ENCODE assay signal across 9 cellular contexts in the genomic region with DNA sequence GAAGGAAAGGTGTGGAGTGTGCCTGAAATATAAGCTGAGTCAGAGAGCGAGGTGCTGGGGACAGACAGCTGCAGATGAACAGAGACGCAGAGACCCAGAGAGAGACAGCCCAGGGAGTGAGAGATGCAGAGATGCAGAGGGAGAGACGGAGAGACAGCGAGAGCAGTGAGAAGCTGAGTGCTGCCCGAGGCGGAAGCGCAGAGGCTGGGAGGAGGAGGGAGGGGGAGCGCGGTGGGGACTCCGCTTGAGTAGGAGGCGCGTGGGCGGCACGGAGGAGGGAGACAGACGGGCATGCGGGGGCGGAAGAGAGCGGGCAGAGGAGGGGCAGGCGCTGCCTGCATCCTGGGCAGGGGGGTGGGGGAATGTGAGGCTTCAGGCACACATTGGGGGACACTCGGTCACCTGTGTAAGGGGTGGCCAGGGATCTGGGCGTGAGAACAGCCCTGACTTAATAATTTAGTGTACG. TPM values are rescaled to one million over a fixed set of nuclear protein-coding genes. Genes with fewer than 3 reads are reported as not detected.
DNase-seq lines count a peak whose midpoint lies in the region; ATAC-seq and TF ChIP-seq lines count a peak whose summit lies in the region.
"Had no signal": no experiment of that assay in that cellular context is flagged by ENCODE, and none has a peak within 500 bp of the region (broad histone marks: within the 10 kb centered on the region; RNA-seq: fewer than 3 reads in every experiment).

No MANE protein-coding gene starts in this region.

- CTCF ChIA-PET in OCI-LY7 (lab: Charles Lee; ENCODE audit: unreplicated experiment), result no interaction called here

- intact Hi-C loops in OCI-LY7 (cut with micrococcal nuclease; ENCODE audit: unreplicated experiment), result no loop called here

- no peak for TF ChIP-seq CTCF in OCI-LY7 (conservative IDR thresholded peaks at IDR 0.05; ENCODE audit: low read length)

- no peak overlapping the region for H2AFZ ChIP-seq in OCI-LY7 (ENCODE audit: low read length)

- H3K4me3 ChIP-seq in OCI-LY7 (ENCODE audit: low read depth, low read length, poor library complexity, severe bottlenecking), result no peak overlapping the region

- no TSS peak for BruUV-seq in OCI-LY7 (replicated peaks; lab: Mats Ljungman, UMichigan)

- peak; percentile 74 to 77 for DNase-seq in NCI-H2081 (lab: John Stamatoyannopoulos, UW)
- DNase-seq in NCI-H2081 treated with DMSO at 0.1 percent for 48 hours (lab: John Stamatoyannopoulos, UW), result no peak
- peak; percentile 13 for DNase-seq in OCI-LY7 (ENCODE audit: low spot score)
- peak; percentile 60 for DNase-seq in activated effector memory CD4-positive, alpha-beta T cell treated with Interleukin-2 at 50 U/mL for 16 hours
- peak; percentile 66 for DNase-seq in iPS-NIHi7 (ENCODE audit: extremely low spot score)
- peak; percentile 25 to 30 for DNase-seq in stimulated activated CD8-positive, alpha-beta memory T cell treated with anti-CD3 and anti-CD28 coated beads, Interleukin-2, amount 100 ng/mL, for 48 hours (ENCODE audit: low read depth in 2 of 2)

- H4K20me1 ChIP-seq in OCI-LY7 (ENCODE audit: insufficient read depth, low read length), result no peaks in the 10 kb centered on the region

- H3K4me1 ChIP-seq in OCI-LY7 (ENCODE audit: insufficient read depth, low read length, poor library complexity, severe bottlenecking), result peaks cover 8% of the 10 kb centered on the region

- no peaks in the 10 kb centered on the region for H3K9me3 ChIP-seq in OCI-LY7 (ENCODE audit: low read length)

- ATAC-seq in GM21447 (IDR thresholded peaks at IDR 0.05; ENCODE audit: unreplicated experiment) (no peak), HG03095 (IDR thresholded peaks at IDR 0.05; ENCODE audit: unreplicated experiment) (no peak)

- POLR2A ChIA-PET in OCI-LY7 (lab: Charles Lee), result no interaction called here

- no peaks in the 10 kb centered on the region for H3K79me2 ChIP-seq in OCI-LY7 (ENCODE audit: insufficient read depth, low read depth, low read length)

- H3K27ac ChIP-seq in OCI-LY7 (ENCODE audit: low read depth, low read length, poor library complexity, severe bottlenecking), result no peak overlapping the region

- H3K9me2 ChIP-seq in OCI-LY7 (ENCODE audit: insufficient read depth, low read length), result no peaks in the 10 kb centered on the region

- H3K4me2 ChIP-seq in OCI-LY7 (ENCODE audit: low read length), result no peak overlapping the region

- H3K36me3 ChIP-seq in OCI-LY7 (ENCODE audit: insufficient read depth, low read length), result no peaks in the 10 kb centered on the region

RNA-seq across cellular contexts. Expression of a gene that starts 25.7 kb away (rescaled TPM):
- 0.13 TPM in 1 of 2 replicates, not detected in the other for total RNA-seq in OCI-LY7 (2014; rRNA removed; shearing (Covaris generic))
- total RNA-seq in OCI-LY7 (2022), result 0.36 and 0.59 TPM in 2 replicates
- total RNA-seq: T-helper 1 cell treated with Interleukin-12 subunit alpha and Interleukin-12 subunit beta and Interleukin-4 antibody, amounts not matched to agents 30 ng/mL and 1 ng/mL, for 36 hours had no signal

RNA-seq across cellular contexts. Expression of a gene that starts 26.6 kb away (rescaled TPM):
- not detected in 2 replicates for total RNA-seq in OCI-LY7 (2014; rRNA removed; shearing (Covaris generic))
- 0.79 and 1.3 TPM in 2 replicates for total RNA-seq in OCI-LY7 (2022)
- total RNA-seq: T-helper 1 cell treated with Interleukin-12 subunit alpha and Interleukin-12 subunit beta and Interleukin-4 antibody, amounts not matched to agents 30 ng/mL and 1 ng/mL, for 36 hours had no signal

RNA-seq across cellular contexts. Expression of a gene that starts 38.0 kb away (rescaled TPM):
- 13.8 and 14.0 TPM in 2 replicates for total RNA-seq in OCI-LY7 (2014; rRNA removed; shearing (Covaris generic))
- 11.5 and 13.6 TPM in 2 replicates for total RNA-seq in OCI-LY7 (2022)
